8 cellular contexts compared by ENCODE assay signal in genomic region chr10:44030132-44030531, GRCh38.
DNase-seq lines count a peak whose midpoint lies in the region; ATAC-seq and TF ChIP-seq lines count a peak whose summit lies in the region.

No MANE protein-coding gene starts in this region.

- intact Hi-C loops in posterior cingulate gyrus (cut with DNase I): no loop called here

- peak; percentile 64 for TF ChIP-seq CTCF in GM12865 (IDR thresholded peaks at IDR 0.05; ENCODE audit: insufficient read depth, low read depth, low read length, missing control alignments)
- peak; percentile 26; the same call in 1 of the 2 replicates for TF ChIP-seq CTCF in LNCAP (IDR thresholded peaks at IDR 0.05)
- peak; percentile 8 for TF ChIP-seq CTCF in epithelial cell of proximal tubule (conservative IDR thresholded peaks at IDR 0.05; ENCODE audit: low read depth, low read length)

- ATAC-seq in GM21526 (IDR thresholded peaks at IDR 0.05; ENCODE audit: low FRiP score, unreplicated experiment): peak; percentile 76

- no peak overlapping the region for H3K4me3 ChIP-seq in GM12865 (ENCODE audit: low read depth, low read length)
- no peak overlapping the region for H3K4me3 ChIP-seq in epithelial cell of proximal tubule (ENCODE audit: low read depth, low read length)

- DNase-seq in GM12865 (ENCODE audit: low read depth): peak; percentile 72
- DNase-seq in epithelial cell of proximal tubule (ENCODE audit: low read depth): no peak
- no peak for DNase-seq in NCI-H2227 (lab: John Stamatoyannopoulos, UW; ENCODE audit: unreplicated experiment)
- no peak for DNase-seq in 8988T
- no peak for DNase-seq in dermis blood vessel endothelial cell
- DNase-seq in posterior cingulate gyrus: no peak

Comparison
In these comparisons a context has a peak if more than half of its experiments do, and no peak if none do; other contexts are left out.
1. CTCF ChIP-seq: peak in every context shown above with its lines; median percentile 64 in GM12865; 26 in LNCAP; 8 in epithelial cell of proximal tubule.